1 cellular context compared by ENCODE assay signal in genomic region chr16:27191352-27191924, GRCh38.
TF ChIP-seq lines count a peak whose summit lies in the region.

No MANE protein-coding gene starts in this region.

TF ChIP-seq in HepG2, 621 proteins besides CTCF, POLR2A, EP300 and RAD21 (continued from another document):
- no peak for TF ChIP-seq ZHX2 (IDR thresholded peaks at IDR 0.05; ENCODE audit: low read depth)
- TF ChIP-seq ZHX2 (CRISPR knock-in tag; IDR thresholded peaks at IDR 0.05; ENCODE audit: borderline replicate concordance) = no peak
- peak; percentile 49 for TF ChIP-seq USF2 (IDR thresholded peaks at IDR 0.05; ENCODE audit: low read depth, low read length)
- peak; percentile 25; the same call in 1 of the 2 replicates for TF ChIP-seq USF2 (CRISPR knock-in tag; IDR thresholded peaks at IDR 0.05; ENCODE audit: borderline replicate concordance)
- no peak for TF ChIP-seq EZH2 (conservative IDR thresholded peaks at IDR 0.05; ENCODE audit: low read depth, low read length)
